In the genomic region with DNA sequence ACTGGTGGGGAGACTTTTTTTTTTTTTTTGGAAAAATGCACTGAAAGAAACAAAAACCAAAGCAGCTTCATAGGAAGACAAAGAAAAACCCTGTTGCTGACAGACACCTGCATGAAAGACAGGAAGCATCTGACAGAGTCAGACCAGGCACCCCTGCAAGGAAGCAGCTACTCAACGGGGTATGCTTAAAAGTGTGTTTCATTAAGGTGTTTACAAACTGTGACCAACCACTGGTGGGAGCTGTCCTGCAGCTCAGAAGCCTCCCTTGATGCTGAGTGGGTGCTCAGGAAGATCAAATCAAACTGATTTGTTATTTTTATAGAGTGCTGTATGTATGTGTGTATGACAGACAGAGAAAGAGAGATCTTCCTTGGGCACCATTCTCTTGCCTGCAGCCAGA, we compare ENCODE assay signal across 1 cellular context.
TF ChIP-seq lines count a peak whose summit lies in the region.

No MANE protein-coding gene starts in this region.

TF ChIP-seq in H1, 55 proteins besides CTCF, POLR2A, EP300 and RAD21:
- no peak for TF ChIP-seq RBBP5 (IDR thresholded peaks at IDR 0.05; ENCODE audit: borderline replicate concordance, low read depth, low read length)
- no peak for TF ChIP-seq SP4 (IDR thresholded peaks at IDR 0.05; ENCODE audit: low read length)
- TF ChIP-seq SUZ12 (IDR thresholded peaks at IDR 0.05; ENCODE audit: low read length): no peak
- no peak for TF ChIP-seq EZH2 (IDR thresholded peaks at IDR 0.05; ENCODE audit: low read depth, low read length, severe bottlenecking)
- no peak for TF ChIP-seq TAF7 (optimal IDR thresholded peaks at IDR 0.05; ENCODE audit: borderline replicate concordance, low read depth, low read length)
- TF ChIP-seq, protein P1, sequence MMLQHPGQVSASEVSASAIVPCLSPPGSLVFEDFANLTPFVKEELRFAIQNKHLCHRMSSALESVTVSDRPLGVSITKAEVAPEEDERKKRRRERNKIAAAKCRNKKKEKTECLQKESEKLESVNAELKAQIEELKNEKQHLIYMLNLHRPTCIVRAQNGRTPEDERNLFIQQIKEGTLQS (IDR thresholded peaks at IDR 0.05; ENCODE audit: insufficient read depth, low read depth, low read length): no peak
- TF ChIP-seq CTBP2 (IDR thresholded peaks at IDR 0.05; ENCODE audit: borderline replicate concordance, insufficient read depth, insufficient read length, low read length): no peak
- TF ChIP-seq JUN (IDR thresholded peaks at IDR 0.05; ENCODE audit: low read depth, low read length): no peak
- TF ChIP-seq SRF (IDR thresholded peaks at IDR 0.05; ENCODE audit: low read depth, low read length): no peak
- no peak for TF ChIP-seq ZNF274 (IDR thresholded peaks at IDR 0.05; ENCODE audit: borderline replicate concordance, extremely low read depth, low read length)
- no peak for TF ChIP-seq HDAC2 (IDR thresholded peaks at IDR 0.05; ENCODE audit: borderline replicate concordance in 1 of 2, low read depth in 2 of 2, low read length in 2 of 2)
- no peak for TF ChIP-seq GABPA (IDR thresholded peaks at IDR 0.05; ENCODE audit: borderline replicate concordance, insufficient read depth, low read length)
- no peak for TF ChIP-seq POU5F1 (IDR thresholded peaks at IDR 0.05; ENCODE audit: low read depth, low read length)
- TF ChIP-seq KDM5A (IDR thresholded peaks at IDR 0.05; ENCODE audit: low read length): no peak
- TF ChIP-seq BCL11A (IDR thresholded peaks at IDR 0.05; ENCODE audit: low read depth in 2 of 2, low read length in 2 of 2): no peak
- no peak for TF ChIP-seq SP2 (IDR thresholded peaks at IDR 0.05; ENCODE audit: low read length)
- TF ChIP-seq NANOG (IDR thresholded peaks at IDR 0.05; ENCODE audit: insufficient read depth, low read depth, low read length, poor library complexity, severe bottlenecking): no peak
- no peak for TF ChIP-seq RFX5 (IDR thresholded peaks at IDR 0.05; ENCODE audit: borderline replicate concordance, low read depth, low read length)
- no peak for TF ChIP-seq RNF2 (IDR thresholded peaks at IDR 0.05; ENCODE audit: borderline replicate concordance, low read depth, low read length, missing control alignments, poor library complexity, severe bottlenecking)
- TF ChIP-seq SAP30 (IDR thresholded peaks at IDR 0.05; ENCODE audit: insufficient read depth, insufficient replicate concordance, low read length): no peak
